ENCODE assay signal across 2 cellular contexts in genomic region chr9:36517131-36517530, GRCh38.
TF ChIP-seq lines count a peak whose summit lies in the region.

No MANE protein-coding gene starts in this region.

TF ChIP-seq in GM23338, 12 proteins besides CTCF, POLR2A, EP300 and RAD21:
- TF ChIP-seq ZNF462 (CRISPR knock-in tag; IDR thresholded peaks at IDR 0.05) (no peak), EZH2phosphoT487 (IDR thresholded peaks at IDR 0.05; ENCODE audit: unreplicated experiment) (no peak), JUNB (IDR thresholded peaks at IDR 0.05; ENCODE audit: unreplicated experiment) (no peak), NANOG (IDR thresholded peaks at IDR 0.05; ENCODE audit: borderline replicate concordance) (no peak), ZNF331 (CRISPR knock-in tag; IDR thresholded peaks at IDR 0.05; ENCODE audit: low read depth) (no peak), ETS1 (IDR thresholded peaks at IDR 0.05) (no peak), EZH2 (IDR thresholded peaks at IDR 0.05; ENCODE audit: low read depth, unreplicated experiment) (no peak), CREB1 (CRISPR knock-in tag; IDR thresholded peaks at IDR 0.05; ENCODE audit: low read depth) (no peak), STAT1 (IDR thresholded peaks at IDR 0.05; ENCODE audit: unreplicated experiment) (no peak), ZNF114 (CRISPR knock-in tag; IDR thresholded peaks at IDR 0.05) (no peak), POLR2AphosphoS5 (IDR thresholded peaks at IDR 0.05; ENCODE audit: low read depth) (no peak), REST (IDR thresholded peaks at IDR 0.05; ENCODE audit: unreplicated experiment) (no peak)

TF ChIP-seq in SK-N-SH, 30 proteins besides CTCF, POLR2A, EP300 and RAD21 (continued from another document):
- no peak for TF ChIP-seq ZBTB33 (IDR thresholded peaks at IDR 0.05; ENCODE audit: borderline replicate concordance, low read depth)
- no peak for TF ChIP-seq GATA2 (CRISPR knock-in tag; IDR thresholded peaks at IDR 0.05)
- TF ChIP-seq REST (IDR thresholded peaks at IDR 0.05; ENCODE audit: low read depth, low read length): no peak
